Comparison of ENCODE assay signal across 30 cellular contexts in genomic region chrX:130719399-130719798, GRCh38.
"Had no signal": no experiment of that assay in that cellular context is flagged by ENCODE, and none has a peak within 500 bp of the region (broad histone marks: within the 10 kb centered on the region; RNA-seq: fewer than 3 reads in every experiment).

No MANE protein-coding gene starts in this region.

- ATAC-seq: activated CD8-positive, alpha-beta memory T cell treated with anti-CD3 and anti-CD28 coated beads, Interleukin-2, amount 10 ng/mL, durations not matched to agents 7 days and 5 days; activated naive CD4-positive, alpha-beta T cell treated with anti-CD3 and anti-CD28 coated beads, Interleukin-2, amount 50 U/mL, for 72 hours; activated naive CD8-positive, alpha-beta T cell treated with anti-CD3 and anti-CD28 coated beads, Interleukin-2, amount 50 U/mL, for 24 hours; activated T-cell treated with anti-CD3 and anti-CD28 coated beads, Interleukin-2, amount 50 U/mL, for 4 hours; body of pancreas; T-helper 17 cell had no signal

- H3K9me3 Mint-ChIP-seq: activated B cell treated with CpG ODN at 0.5 μM for 24 hours; activated CD4-positive, alpha-beta T cell treated with anti-CD3 and anti-CD28 coated beads, Interleukin-2, amount 10 ng/mL, durations not matched to agents 24 days and 14 days; activated naive CD4-positive, alpha-beta T cell treated with anti-CD3 and anti-CD28 coated beads, Interleukin-2, amount 50 U/mL, for 72 hours; activated naive CD8-positive, alpha-beta T cell treated with anti-CD3 and anti-CD28 coated beads, Interleukin-2, amount 50 U/mL, for 24 hours; activated T-cell treated with anti-CD3 and anti-CD28 coated beads, Interleukin-2, amount 50 U/mL, for 4 hours; central memory CD8-positive, alpha-beta T cell had no signal

- H3K27ac Mint-ChIP-seq: activated B cell treated with CpG ODN at 0.5 μM for 24 hours; activated CD4-positive, alpha-beta T cell treated with anti-CD3 and anti-CD28 coated beads, Interleukin-2, amount 10 ng/mL, durations not matched to agents 24 days and 14 days; activated CD8-positive, alpha-beta memory T cell treated with anti-CD3 and anti-CD28 coated beads, Interleukin-2, amount 10 ng/mL, durations not matched to agents 7 days and 5 days; activated naive CD4-positive, alpha-beta T cell treated with anti-CD3 and anti-CD28 coated beads, Interleukin-2, amount 50 U/mL, for 72 hours; activated naive CD8-positive, alpha-beta T cell treated with anti-CD3 and anti-CD28 coated beads, Interleukin-2, amount 50 U/mL, for 24 hours; T-helper 17 cell had no signal

- H3K4me3 ChIP-seq: ascending aorta, body of pancreas, Peyer's patch, SJCRH30 had no signal

- H3K4me1 Mint-ChIP-seq: activated B cell treated with CpG ODN at 0.5 μM for 24 hours; central memory CD8-positive, alpha-beta T cell; T-helper 17 cell had no signal

- H3K9me3 ChIP-seq: ascending aorta, body of pancreas, Peyer's patch, SJCRH30 had no signal

- H3K36me3 Mint-ChIP-seq: activated CD8-positive, alpha-beta memory T cell treated with anti-CD3 and anti-CD28 coated beads, Interleukin-2, amount 10 ng/mL, durations not matched to agents 7 days and 5 days; activated naive CD4-positive, alpha-beta T cell treated with anti-CD3 and anti-CD28 coated beads, Interleukin-2, amount 50 U/mL, for 72 hours had no signal

- H3K27ac ChIP-seq: ascending aorta, body of pancreas, KMS-11, Peyer's patch, RWPE1, SJCRH30 had no signal

- H3K27me3 Mint-ChIP-seq: activated B cell treated with CpG ODN at 0.5 μM for 24 hours; activated CD4-positive, alpha-beta T cell treated with anti-CD3 and anti-CD28 coated beads, Interleukin-2, amount 10 ng/mL, durations not matched to agents 24 days and 14 days; activated CD8-positive, alpha-beta memory T cell treated with anti-CD3 and anti-CD28 coated beads, Interleukin-2, amount 10 ng/mL, durations not matched to agents 7 days and 5 days; activated naive CD8-positive, alpha-beta T cell treated with anti-CD3 and anti-CD28 coated beads, Interleukin-2, amount 50 U/mL, for 24 hours; central memory CD8-positive, alpha-beta T cell; T-helper 17 cell had no signal

- H3K4me1 ChIP-seq: ascending aorta, body of pancreas, Peyer's patch, SJCRH30 had no signal

- H3K36me3 ChIP-seq: ascending aorta, Peyer's patch, SJCRH30 had no signal

- H3K4me3 Mint-ChIP-seq: activated B cell treated with CpG ODN at 0.5 μM for 24 hours; activated CD4-positive, alpha-beta T cell treated with anti-CD3 and anti-CD28 coated beads, Interleukin-2, amount 10 ng/mL, durations not matched to agents 24 days and 14 days; activated CD8-positive, alpha-beta memory T cell treated with anti-CD3 and anti-CD28 coated beads, Interleukin-2, amount 10 ng/mL, durations not matched to agents 7 days and 5 days; activated naive CD8-positive, alpha-beta T cell treated with anti-CD3 and anti-CD28 coated beads, Interleukin-2, amount 50 U/mL, for 24 hours; activated T-cell treated with anti-CD3 and anti-CD28 coated beads, Interleukin-2, amount 50 U/mL, for 4 hours; central memory CD8-positive, alpha-beta T cell; T-helper 17 cell had no signal

- H3K4me2 ChIP-seq: KMS-11 had no signal

- H3K27me3 ChIP-seq: ascending aorta, body of pancreas, Peyer's patch, SJCRH30 had no signal

- DNase-seq: activated B cell treated with CpG ODN at 0.5 μM for 24 hours; activated CD4-positive, alpha-beta T cell treated with anti-CD3 and anti-CD28 coated beads for 1 hour; activated CD4-positive, alpha-beta T cell treated with anti-CD3 and anti-CD28 coated beads, Interleukin-2, amount 10 ng/mL, durations not matched to agents 24 days and 14 days; activated CD4-positive, alpha-beta T cell treated with anti-CD3 and anti-CD28 coated beads, Interleukin-2, amount 50 U/mL, for 48 hours; activated CD8-positive, alpha-beta memory T cell treated with anti-CD3 and anti-CD28 coated beads, Interleukin-2, amount 10 ng/mL, durations not matched to agents 7 days and 5 days; activated effector memory CD4-positive, alpha-beta T cell treated with anti-CD3 and anti-CD28 coated beads, Interleukin-2, amount 50 U/mL, for 16 hours; activated naive CD4-positive, alpha-beta T cell treated with Interleukin-2 at 50 U/mL for 16 hours; activated naive CD8-positive, alpha-beta T cell treated with anti-CD3 and anti-CD28 coated beads, Interleukin-2, amount 50 U/mL, for 24 hours; activated T-cell treated with anti-CD3 and anti-CD28 coated beads, Interleukin-2, amount 50 U/mL, for 4 hours; amniotic stem cell; body of pancreas; MM.1S; NCI-H1105; NCI-H187 treated with DMSO at 0.1 percent for 48 hours; NCI-H2081 treated with DMSO at 0.1 percent for 48 hours; NCI-H2171 treated with DMSO at 0.1 percent for 48 hours; NCI-H510A treated with DMSO at 0.1 percent for 48 hours; NCI-H774; NK-92 treated with Interleukin-12 subunit alpha and Interleukin-12 subunit beta, amount 100 ng/mL, for 24 hours; OCI-M1; Peyer's patch; Right ventricle myocardium superior; SJCRH30; T-helper 17 cell; T-helper 9 cell had no signal

- H3K9ac ChIP-seq: KMS-11 had no signal
